Comparison of ENCODE assay signal across 1 cellular context in the genomic region with DNA sequence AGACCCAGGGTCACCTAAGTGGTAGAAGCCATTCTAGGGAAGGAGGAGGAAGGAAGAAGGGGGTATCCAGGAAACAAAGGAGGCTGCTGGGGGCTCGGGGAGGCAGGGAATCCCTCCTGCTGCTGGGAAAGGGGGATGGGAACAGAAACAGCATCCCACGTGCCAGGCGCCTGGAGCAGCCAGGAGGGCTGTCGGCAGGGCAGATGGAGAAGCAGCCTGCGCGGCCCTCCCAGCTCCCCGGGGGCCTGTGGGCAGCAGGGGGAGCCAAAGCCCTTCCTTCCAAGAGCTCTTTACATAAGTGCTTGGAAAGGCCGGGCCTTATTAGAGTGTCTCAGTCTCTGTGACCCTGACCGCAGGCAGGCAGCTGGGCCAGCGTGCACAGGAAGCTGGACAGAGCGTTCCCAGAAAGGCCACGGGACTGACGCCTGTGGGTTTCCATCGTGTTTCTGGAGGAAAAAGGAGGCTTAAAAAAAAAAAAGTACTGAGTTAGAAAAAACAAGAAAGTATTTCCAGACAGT.
TF ChIP-seq lines count a peak whose summit lies in the region.

No MANE protein-coding gene starts in this region.

TF ChIP-seq in GM12878, 131 proteins besides CTCF, POLR2A, EP300 and RAD21:
- TF ChIP-seq, protein P1, sequence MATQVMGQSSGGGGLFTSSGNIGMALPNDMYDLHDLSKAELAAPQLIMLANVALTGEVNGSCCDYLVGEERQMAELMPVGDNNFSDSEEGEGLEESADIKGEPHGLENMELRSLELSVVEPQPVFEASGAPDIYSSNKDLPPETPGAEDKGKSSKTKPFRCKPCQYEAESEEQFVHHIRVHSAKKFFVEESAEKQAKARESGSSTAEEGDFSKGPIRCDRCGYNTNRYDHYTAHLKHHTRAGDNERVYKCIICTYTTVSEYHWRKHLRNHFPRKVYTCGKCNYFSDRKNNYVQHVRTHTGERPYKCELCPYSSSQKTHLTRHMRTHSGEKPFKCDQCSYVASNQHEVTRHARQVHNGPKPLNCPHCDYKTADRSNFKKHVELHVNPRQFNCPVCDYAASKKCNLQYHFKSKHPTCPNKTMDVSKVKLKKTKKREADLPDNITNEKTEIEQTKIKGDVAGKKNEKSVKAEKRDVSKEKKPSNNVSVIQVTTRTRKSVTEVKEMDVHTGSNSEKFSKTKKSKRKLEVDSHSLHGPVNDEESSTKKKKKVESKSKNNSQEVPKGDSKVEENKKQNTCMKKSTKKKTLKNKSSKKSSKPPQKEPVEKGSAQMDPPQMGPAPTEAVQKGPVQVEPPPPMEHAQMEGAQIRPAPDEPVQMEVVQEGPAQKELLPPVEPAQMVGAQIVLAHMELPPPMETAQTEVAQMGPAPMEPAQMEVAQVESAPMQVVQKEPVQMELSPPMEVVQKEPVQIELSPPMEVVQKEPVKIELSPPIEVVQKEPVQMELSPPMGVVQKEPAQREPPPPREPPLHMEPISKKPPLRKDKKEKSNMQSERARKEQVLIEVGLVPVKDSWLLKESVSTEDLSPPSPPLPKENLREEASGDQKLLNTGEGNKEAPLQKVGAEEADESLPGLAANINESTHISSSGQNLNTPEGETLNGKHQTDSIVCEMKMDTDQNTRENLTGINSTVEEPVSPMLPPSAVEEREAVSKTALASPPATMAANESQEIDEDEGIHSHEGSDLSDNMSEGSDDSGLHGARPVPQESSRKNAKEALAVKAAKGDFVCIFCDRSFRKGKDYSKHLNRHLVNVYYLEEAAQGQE (IDR thresholded peaks at IDR 0.05; ENCODE audit: low read depth, low read length) = no peak
- 0 out of 2 replicates have a peak, but pooled peaks have one; percentile 11 for TF ChIP-seq RFX5 (IDR thresholded peaks at IDR 0.05; ENCODE audit: low read depth, low read length)
- no peak for TF ChIP-seq HDGF (IDR thresholded peaks at IDR 0.05)
- no peak for TF ChIP-seq EZH2 (IDR thresholded peaks at IDR 0.05; ENCODE audit: borderline replicate concordance, control insufficient read depth, low read depth, low read length)
- 0 out of 2 replicates have a peak, but pooled peaks have one; percentile 15 for TF ChIP-seq IKZF1 (conservative IDR thresholded peaks at IDR 0.05)
- TF ChIP-seq BCL11A (IDR thresholded peaks at IDR 0.05; ENCODE audit: low read depth, low read length) = no peak
- TF ChIP-seq YY1 (IDR thresholded peaks at IDR 0.05; ENCODE audit: low read depth, low read length) = 0 out of 2 replicates have a peak, but pooled peaks have one; percentile 19
- TF ChIP-seq KLF5 (IDR thresholded peaks at IDR 0.05; ENCODE audit: partially characterized antibody) = no peak
- no peak for TF ChIP-seq ZNF217 (IDR thresholded peaks at IDR 0.05)
- no peak for TF ChIP-seq NR2C2 (IDR thresholded peaks at IDR 0.05; ENCODE audit: borderline replicate concordance, control insufficient read depth, insufficient read length, low read depth)
- TF ChIP-seq BMI1 (IDR thresholded peaks at IDR 0.05; ENCODE audit: borderline replicate concordance) = no peak
- TF ChIP-seq IKZF2 (IDR thresholded peaks at IDR 0.05) = 0 out of 4 replicates have a peak, but pooled peaks of 1 of the 2 experiments have one; percentile 7
- peak; percentile 42; the same call in 1 of the 2 replicates for TF ChIP-seq SMC3 (IDR thresholded peaks at IDR 0.05; ENCODE audit: borderline replicate concordance, low read length)
- TF ChIP-seq BHLHE40 (IDR thresholded peaks at IDR 0.05; ENCODE audit: borderline replicate concordance in 1 of 2, low read depth in 2 of 2, low read length in 1 of 2) = 0 out of 4 replicates have a peak, but pooled peaks of 1 of the 2 experiments have one; percentile 10
- peak; percentile 57 for TF ChIP-seq RUNX3 (IDR thresholded peaks at IDR 0.05; ENCODE audit: low read length)
